In genomic region chr7:128796325-128796724, GRCh38 we compare ENCODE assay signal across 1 cellular context.
TF ChIP-seq lines count a peak whose summit lies in the region.

No MANE protein-coding gene starts in this region.

TF ChIP-seq in SK-N-SH, 30 proteins besides CTCF, POLR2A, EP300 and RAD21 (continued from another document):
- no peak for TF ChIP-seq IRF3 (IDR thresholded peaks at IDR 0.05; ENCODE audit: low read depth, low read length)
- peak; percentile 83; the same call in 1 of the 2 replicates for TF ChIP-seq FOSL2 (IDR thresholded peaks at IDR 0.05; ENCODE audit: borderline replicate concordance, low read depth)
- TF ChIP-seq FOXJ3 (CRISPR knock-in tag; IDR thresholded peaks at IDR 0.05), result no peak
- no peak for TF ChIP-seq NRF1 (IDR thresholded peaks at IDR 0.05; ENCODE audit: low read depth, low read length)
- no peak for TF ChIP-seq GATA2 (CRISPR knock-in tag; IDR thresholded peaks at IDR 0.05)
- TF ChIP-seq SMC3 (IDR thresholded peaks at IDR 0.05; ENCODE audit: low read depth, low read length), result no peak
- peak; percentile 90 for TF ChIP-seq JUND (IDR thresholded peaks at IDR 0.05)
- TF ChIP-seq REST (IDR thresholded peaks at IDR 0.05; ENCODE audit: low read depth, low read length), result no peak
- TF ChIP-seq ZBTB33 (IDR thresholded peaks at IDR 0.05; ENCODE audit: borderline replicate concordance, low read depth), result no peak; the same call in 1 of the 2 replicates
- no peak for TF ChIP-seq MXI1 (IDR thresholded peaks at IDR 0.05; ENCODE audit: low read depth, low read length)
- no peak; the same call in 1 of the 2 replicates for TF ChIP-seq USF1 (IDR thresholded peaks at IDR 0.05; ENCODE audit: borderline replicate concordance, low read depth)
- no peak for TF ChIP-seq ELF1 (IDR thresholded peaks at IDR 0.05)
- no peak for TF ChIP-seq USF2 (IDR thresholded peaks at IDR 0.05; ENCODE audit: borderline replicate concordance, low read depth, low read length)
- peak; percentile 96 for TF ChIP-seq NFIC (IDR thresholded peaks at IDR 0.05; ENCODE audit: borderline replicate concordance)
- TF ChIP-seq MEF2A (IDR thresholded peaks at IDR 0.05; ENCODE audit: borderline replicate concordance, low read depth), result no peak; the same call in 1 of the 2 replicates
- no peak for TF ChIP-seq EZH2phosphoT487 (IDR thresholded peaks at IDR 0.05; ENCODE audit: borderline replicate concordance, low read depth)
- peak; percentile 100 for TF ChIP-seq MAX (IDR thresholded peaks at IDR 0.05; ENCODE audit: low read depth)
- peak; percentile 54 for TF ChIP-seq FOXM1 (IDR thresholded peaks at IDR 0.05; ENCODE audit: low read depth)
- TF ChIP-seq TCF12 (IDR thresholded peaks at IDR 0.05), result peak; percentile 92
- no peak for TF ChIP-seq GABPA (IDR thresholded peaks at IDR 0.05; ENCODE audit: low read depth)
- peak; percentile 44; the same call in 1 of the 2 replicates for TF ChIP-seq TAF1 (IDR thresholded peaks at IDR 0.05; ENCODE audit: borderline replicate concordance, low read depth, low read length)
- TF ChIP-seq YY1 (IDR thresholded peaks at IDR 0.05; ENCODE audit: low read depth), result peak; percentile 74; the same call in 1 of the 2 replicates
- peak; percentile 83 for TF ChIP-seq TEAD4 (IDR thresholded peaks at IDR 0.05; ENCODE audit: borderline replicate concordance, insufficient read depth)
- TF ChIP-seq SIN3A (IDR thresholded peaks at IDR 0.05; ENCODE audit: borderline replicate concordance, low read depth, low read length), result no peak
- no peak for TF ChIP-seq RCOR1 (IDR thresholded peaks at IDR 0.05; ENCODE audit: low read length)
- peak; percentile 92 for TF ChIP-seq PBX3 (IDR thresholded peaks at IDR 0.05)
- TF ChIP-seq RFX5 (IDR thresholded peaks at IDR 0.05; ENCODE audit: low read length), result no peak
- peak; percentile 62; the same call in 1 of the 2 replicates for TF ChIP-seq RXRA (IDR thresholded peaks at IDR 0.05; ENCODE audit: borderline replicate concordance, low read depth)
- TF ChIP-seq POLR2AphosphoS5 (IDR thresholded peaks at IDR 0.05; ENCODE audit: low read depth, low read length), result no peak
